In genomic region chr5:135491552-135492318, GRCh38 we compare ENCODE assay signal across 11 cellular contexts. TPM values are rescaled to one million over a fixed set of nuclear protein-coding genes. Genes with fewer than 3 reads are reported as not detected.
A peak's percentile ranks its signal among the peaks of the same experiment; 100 is the strongest.
DNase-seq lines count a peak whose midpoint lies in the region; ATAC-seq, FAIRE-seq and TF ChIP-seq lines count a peak whose summit lies in the region.
"Had no signal": no experiment of that assay in that cellular context is flagged by ENCODE, and none has a peak within 500 bp of the region (broad histone marks: within the 10 kb centered on the region; RNA-seq: fewer than 3 reads in every experiment).

No MANE protein-coding gene starts in this region.

- no peak for TF ChIP-seq CTCF in keratinocyte (optimal IDR thresholded peaks at IDR 0.05 in 1 of 3, IDR thresholded peaks at IDR 0.05 in 1 of 3, conservative IDR thresholded peaks at IDR 0.05 in 1 of 3; ENCODE audit: extremely low read depth in 1 of 3, insufficient read depth in 2 of 3, low read length in 3 of 3)

- H3K9ac ChIP-seq in NT2/D1 (ENCODE audit: insufficient read length, low read depth) (peak overlapping the region; percentile 21), keratinocyte (ENCODE audit: control insufficient read depth, extremely low read depth, insufficient read depth, low read length) (no peak overlapping the region)

- no peak for ATAC-seq in HG03025 (IDR thresholded peaks at IDR 0.05; ENCODE audit: low FRiP score, unreplicated experiment)
- ATAC-seq in GM18519 (IDR thresholded peaks at IDR 0.05; ENCODE audit: low FRiP score, unreplicated experiment) = no peak

- H3K4me1 ChIP-seq in NT2/D1 (ENCODE audit: insufficient read depth, insufficient read length) = peaks cover 21% of the 10 kb centered on the region
- peaks cover 43% of the 10 kb centered on the region for H3K4me1 ChIP-seq in keratinocyte (ENCODE audit: control insufficient read depth, extremely low read depth, insufficient read depth, low read length)

- no peaks in the 10 kb centered on the region for H3K9me3 ChIP-seq in NT2/D1 (ENCODE audit: insufficient read depth, low read length)
- no peaks in the 10 kb centered on the region for H3K9me3 ChIP-seq in keratinocyte (ENCODE audit: control insufficient read depth, low read depth, low read length)

- FAIRE-seq in keratinocyte (lab: Jason Lieb, UNC) = no peak
- FAIRE-seq: frontal cortex had no signal

- no peaks in the 10 kb centered on the region for H3K36me3 ChIP-seq in NT2/D1 (ENCODE audit: insufficient read depth, insufficient read length, low read length)
- H3K36me3 ChIP-seq in keratinocyte (ENCODE audit: control insufficient read depth in 2 of 2, extremely low read depth in 1 of 2, insufficient read depth in 2 of 2, low read length in 2 of 2) = no peaks in the 10 kb centered on the region

- H3K79me2 ChIP-seq in keratinocyte (ENCODE audit: control insufficient read depth, insufficient read depth, low read length) = no peaks in the 10 kb centered on the region

- peak overlapping the region; percentile 65 for H3K4me2 ChIP-seq in keratinocyte (ENCODE audit: control insufficient read depth, extremely low read depth, insufficient read depth, low read depth, low read length)

- H3K27ac ChIP-seq in keratinocyte (ENCODE audit: control insufficient read depth, insufficient read depth, low read length) = peak overlapping the region; percentile 51

- no peaks in the 10 kb centered on the region for H4K20me1 ChIP-seq in keratinocyte (ENCODE audit: control insufficient read depth, extremely low read depth, insufficient read depth, low read length)

- H3K4me3 ChIP-seq in NT2/D1 (ENCODE audit: insufficient read length, low read depth) = peak overlapping the region; percentile 15
- peak overlapping the region in 1 of 3 experiments; percentile 34 for H3K4me3 ChIP-seq in keratinocyte (ENCODE audit: control insufficient read depth in 2 of 3, extremely low read depth in 1 of 3, insufficient read depth in 2 of 3, low read depth in 1 of 3, low read length in 3 of 3)

- DNase-seq in DMS 273 (lab: John Stamatoyannopoulos, UW; ENCODE audit: unreplicated experiment) = peak; percentile 80
- peak; percentile 83 for DNase-seq in NCI-H1105 treated with DMSO at 0.1 percent for 48 hours (lab: John Stamatoyannopoulos, UW)
- DNase-seq in NT2/D1 (ENCODE audit: low read depth, low spot score) = no peak
- DNase-seq in keratinocyte (ENCODE audit: low read depth, low spot score) = peak; percentile 78
- no peak for DNase-seq in NCI-H1048 (lab: John Stamatoyannopoulos, UW)
- no peak for DNase-seq in NCI-H524 treated with DMSO at 0.1 percent for 48 hours (lab: John Stamatoyannopoulos, UW)
- DNase-seq: activated T-cell treated with anti-CD3 and anti-CD28 coated beads, Interleukin-2, amount 50 U/mL, for 1 hour; NCI-H524 had no signal

- dilution Hi-C loops in keratinocyte (cut with MboI; ENCODE audit: extremely low pct_ligation_motif_present, low sequenced_read_pairs) = no loop called here

- H2AFZ ChIP-seq in keratinocyte (ENCODE audit: control insufficient read depth, low read length) = peak overlapping the region; percentile 17

- peaks cover 4% of the 10 kb centered on the region for H3K9me1 ChIP-seq in keratinocyte (ENCODE audit: control insufficient read depth, extremely low read depth, insufficient read depth, low read length)

- peaks cover 90% of the 10 kb centered on the region for H3K27me3 ChIP-seq in NT2/D1 (ENCODE audit: insufficient read depth, insufficient read length)
- H3K27me3 ChIP-seq in keratinocyte (ENCODE audit: control insufficient read depth, extremely low read depth, insufficient read depth, low read length) = no peaks in the 10 kb centered on the region

RNA-seq across cellular contexts. Expression of gene TIFAB, which starts 39.6 kb away (rescaled TPM):
- polyA plus RNA-seq in keratinocyte = not detected in 3 replicates
- not detected for polyA plus RNA-seq in keratinocyte (2011; ENCODE audit: low read depth)
- not detected in 2 replicates for polyA plus RNA-seq in keratinocyte (2011; cell fraction: cytosol; rRNA removed)
- polyA plus RNA-seq in keratinocyte (2011; cell fraction: nucleus; rRNA removed) = not detected in 2 replicates
- polyA plus RNA-seq in keratinocyte (2012; ENCODE audit: low replicate concordance) = not detected in 2 replicates
- not detected in 3 replicates for polyA minus RNA-seq in keratinocyte
- polyA minus RNA-seq in keratinocyte (2011; cell fraction: cytosol; rRNA and poly(A)+ RNA removed) = not detected
- polyA minus RNA-seq in keratinocyte (2011; cell fraction: nucleus; rRNA and poly(A)+ RNA removed) = not detected in 2 replicates

RNA-seq across cellular contexts. Expression of gene NEUROG1, which starts 44.0 kb away (rescaled TPM):
- not detected in 3 replicates for polyA plus RNA-seq in keratinocyte
- polyA plus RNA-seq in keratinocyte (2011; ENCODE audit: low read depth) = not detected
- not detected in 2 replicates for polyA plus RNA-seq in keratinocyte (2011; cell fraction: cytosol; rRNA removed)
- polyA plus RNA-seq in keratinocyte (2011; cell fraction: nucleus; rRNA removed) = not detected in 2 replicates
- polyA plus RNA-seq in keratinocyte (2012; ENCODE audit: low replicate concordance) = not detected in 2 replicates
- not detected in 3 replicates for polyA minus RNA-seq in keratinocyte
- polyA minus RNA-seq in keratinocyte (2011; cell fraction: cytosol; rRNA and poly(A)+ RNA removed) = not detected
- polyA minus RNA-seq in keratinocyte (2011; cell fraction: nucleus; rRNA and poly(A)+ RNA removed) = not detected in 2 replicates

RNA-seq across cellular contexts. Expression of gene DCANP1, which starts 44.6 kb away (rescaled TPM):
- polyA plus RNA-seq in keratinocyte = not detected in 3 replicates
- polyA plus RNA-seq in keratinocyte (2011; ENCODE audit: low read depth) = not detected
- not detected in 2 replicates for polyA plus RNA-seq in keratinocyte (2011; cell fraction: cytosol; rRNA removed)
- not detected in 2 replicates for polyA plus RNA-seq in keratinocyte (2011; cell fraction: nucleus; rRNA removed)
- not detected in 2 replicates for polyA plus RNA-seq in keratinocyte (2012; ENCODE audit: low replicate concordance)
- 0.10 TPM in 1 of 3 replicates, not detected in the others for polyA minus RNA-seq in keratinocyte
- not detected for polyA minus RNA-seq in keratinocyte (2011; cell fraction: cytosol; rRNA and poly(A)+ RNA removed)
- polyA minus RNA-seq in keratinocyte (2011; cell fraction: nucleus; rRNA and poly(A)+ RNA removed) = not detected in 2 replicates

Comparison
In these comparisons a context has a peak if more than half of its experiments do, and no peak if none do; other contexts are left out.
1. DNase-seq: peak in DMS 273 (single experiment), NCI-H1105 treated with DMSO at 0.1 percent for 48 hours (single experiment) and keratinocyte (single experiment); none in NT2/D1 (single experiment), NCI-H1048 (single experiment) and NCI-H524 treated with DMSO at 0.1 percent for 48 hours (single experiment).